1 cellular context compared by ENCODE assay signal in the genomic region with DNA sequence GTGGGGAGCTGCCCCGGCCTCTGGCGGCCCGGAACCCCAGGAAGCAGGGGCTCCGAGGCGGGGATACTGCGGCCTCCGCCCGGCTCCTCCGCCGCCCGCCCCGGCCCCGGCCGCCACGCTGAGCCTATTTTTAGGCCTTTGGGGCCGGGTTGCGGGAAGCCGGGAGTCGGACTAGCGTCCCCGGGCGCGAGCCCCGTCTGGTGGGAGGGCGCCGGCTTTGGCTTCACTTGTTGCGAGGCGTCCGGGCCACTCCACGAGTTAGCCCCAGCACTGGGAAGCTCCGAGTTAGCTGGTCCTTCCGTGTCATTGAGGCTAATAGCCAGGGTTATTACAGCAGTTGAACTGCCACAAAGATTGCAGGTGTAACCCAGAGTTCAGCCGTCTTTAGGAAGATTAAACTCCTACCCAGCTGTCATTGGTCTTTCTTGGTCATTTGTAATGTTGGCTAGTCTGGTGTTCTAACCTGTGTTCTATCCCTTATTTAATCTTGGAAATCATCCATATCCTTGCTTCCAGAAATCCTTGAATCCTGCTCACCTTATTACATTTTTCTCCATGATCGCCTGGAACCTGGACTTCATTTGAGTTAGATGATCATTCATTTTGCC.
A peak's percentile ranks its signal among the peaks of the same experiment; 100 is the strongest.
TF ChIP-seq lines count a peak whose summit lies in the region.

No MANE protein-coding gene starts in this region.

TF ChIP-seq in GM12878, 131 proteins besides CTCF, POLR2A, EP300 and RAD21 (continued from another document):
- TF ChIP-seq, protein P1, sequence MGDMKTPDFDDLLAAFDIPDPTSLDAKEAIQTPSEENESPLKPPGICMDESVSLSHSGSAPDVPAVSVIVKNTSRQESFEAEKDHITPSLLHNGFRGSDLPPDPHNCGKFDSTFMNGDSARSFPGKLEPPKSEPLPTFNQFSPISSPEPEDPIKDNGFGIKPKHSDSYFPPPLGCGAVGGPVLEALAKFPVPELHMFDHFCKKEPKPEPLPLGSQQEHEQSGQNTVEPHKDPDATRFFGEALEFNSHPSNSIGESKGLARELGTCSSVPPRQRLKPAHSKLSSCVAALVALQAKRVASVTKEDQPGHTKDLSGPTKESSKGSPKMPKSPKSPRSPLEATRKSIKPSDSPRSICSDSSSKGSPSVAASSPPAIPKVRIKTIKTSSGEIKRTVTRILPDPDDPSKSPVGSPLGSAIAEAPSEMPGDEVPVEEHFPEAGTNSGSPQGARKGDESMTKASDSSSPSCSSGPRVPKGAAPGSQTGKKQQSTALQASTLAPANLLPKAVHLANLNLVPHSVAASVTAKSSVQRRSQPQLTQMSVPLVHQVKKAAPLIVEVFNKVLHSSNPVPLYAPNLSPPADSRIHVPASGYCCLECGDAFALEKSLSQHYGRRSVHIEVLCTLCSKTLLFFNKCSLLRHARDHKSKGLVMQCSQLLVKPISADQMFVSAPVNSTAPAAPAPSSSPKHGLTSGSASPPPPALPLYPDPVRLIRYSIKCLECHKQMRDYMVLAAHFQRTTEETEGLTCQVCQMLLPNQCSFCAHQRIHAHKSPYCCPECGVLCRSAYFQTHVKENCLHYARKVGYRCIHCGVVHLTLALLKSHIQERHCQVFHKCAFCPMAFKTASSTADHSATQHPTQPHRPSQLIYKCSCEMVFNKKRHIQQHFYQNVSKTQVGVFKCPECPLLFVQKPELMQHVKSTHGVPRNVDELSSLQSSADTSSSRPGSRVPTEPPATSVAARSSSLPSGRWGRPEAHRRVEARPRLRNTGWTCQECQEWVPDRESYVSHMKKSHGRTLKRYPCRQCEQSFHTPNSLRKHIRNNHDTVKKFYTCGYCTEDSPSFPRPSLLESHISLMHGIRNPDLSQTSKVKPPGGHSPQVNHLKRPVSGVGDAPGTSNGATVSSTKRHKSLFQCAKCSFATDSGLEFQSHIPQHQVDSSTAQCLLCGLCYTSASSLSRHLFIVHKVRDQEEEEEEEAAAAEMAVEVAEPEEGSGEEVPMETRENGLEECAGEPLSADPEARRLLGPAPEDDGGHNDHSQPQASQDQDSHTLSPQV (IDR thresholded peaks at IDR 0.05), result no peak
- TF ChIP-seq EGR1 (IDR thresholded peaks at IDR 0.05; ENCODE audit: borderline replicate concordance in 1 of 2, low read depth in 2 of 2, low read length in 2 of 2), result no peak
- 0 out of 2 replicates have a peak, but pooled peaks have one; percentile 4 for TF ChIP-seq RUNX3 (IDR thresholded peaks at IDR 0.05; ENCODE audit: low read length)
- TF ChIP-seq NFXL1 (IDR thresholded peaks at IDR 0.05; ENCODE audit: borderline replicate concordance), result no peak
- TF ChIP-seq, protein P2, sequence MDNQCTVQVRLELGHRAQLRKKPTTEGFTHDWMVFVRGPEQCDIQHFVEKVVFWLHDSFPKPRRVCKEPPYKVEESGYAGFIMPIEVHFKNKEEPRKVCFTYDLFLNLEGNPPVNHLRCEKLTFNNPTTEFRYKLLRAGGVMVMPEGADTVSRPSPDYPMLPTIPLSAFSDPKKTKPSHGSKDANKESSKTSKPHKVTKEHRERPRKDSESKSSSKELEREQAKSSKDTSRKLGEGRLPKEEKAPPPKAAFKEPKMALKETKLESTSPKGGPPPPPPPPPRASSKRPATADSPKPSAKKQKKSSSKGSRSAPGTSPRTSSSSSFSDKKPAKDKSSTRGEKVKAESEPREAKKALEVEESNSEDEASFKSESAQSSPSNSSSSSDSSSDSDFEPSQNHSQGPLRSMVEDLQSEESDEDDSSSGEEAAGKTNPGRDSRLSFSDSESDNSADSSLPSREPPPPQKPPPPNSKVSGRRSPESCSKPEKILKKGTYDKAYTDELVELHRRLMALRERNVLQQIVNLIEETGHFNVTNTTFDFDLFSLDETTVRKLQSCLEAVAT (IDR thresholded peaks at IDR 0.05), result no peak
- TF ChIP-seq, protein P3, sequence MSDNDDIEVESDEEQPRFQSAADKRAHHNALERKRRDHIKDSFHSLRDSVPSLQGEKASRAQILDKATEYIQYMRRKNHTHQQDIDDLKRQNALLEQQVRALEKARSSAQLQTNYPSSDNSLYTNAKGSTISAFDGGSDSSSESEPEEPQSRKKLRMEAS (IDR thresholded peaks at IDR 0.05; ENCODE audit: low read depth, low read length), result no peak
